In genomic region chr17:77109159-77110005, GRCh38 we compare ENCODE assay signal across 9 cellular contexts. TPM values are rescaled to one million over a fixed set of nuclear protein-coding genes. Genes with fewer than 3 reads are reported as not detected.
DNase-seq lines count a peak whose midpoint lies in the region; ATAC-seq and TF ChIP-seq lines count a peak whose summit lies in the region.
"Had no signal": no experiment of that assay in that cellular context is flagged by ENCODE, and none has a peak within 500 bp of the region (broad histone marks: within the 10 kb centered on the region; RNA-seq: fewer than 3 reads in every experiment).

No MANE protein-coding gene starts in this region.

- no peaks in the 10 kb centered on the region for H3K36me3 Mint-ChIP-seq in natural killer cell

- peaks cover 18 to 22% of the 10 kb centered on the region in 2 donors for H3K4me1 Mint-ChIP-seq in natural killer cell

- no peaks in the 10 kb centered on the region for H3K27me3 Mint-ChIP-seq in natural killer cell (ENCODE audit: low read depth in 2 of 2)

- H3K4me3 Mint-ChIP-seq in natural killer cell = no peak overlapping the region

- H3K27me3 ChIP-seq in left ventricle myocardium inferior (ENCODE audit: low read depth) = no peaks in the 10 kb centered on the region

- H3K36me3 ChIP-seq in left ventricle myocardium inferior (no peaks in the 10 kb centered on the region), urinary bladder (ENCODE audit: insufficient read depth) (no peaks in the 10 kb centered on the region)

- 70% methylated on average over 9 of the region's 9 CpGs for WGBS in urinary bladder

- H3K4me3 ChIP-seq in left ventricle myocardium inferior = no peak overlapping the region
- H3K4me3 ChIP-seq in urinary bladder (ENCODE audit: low read depth, low read length) = no peak overlapping the region

- ATAC-seq in Right ventricle myocardium superior (ENCODE audit: poor library complexity) (no peak), natural killer cell (peak in 1 of 3 donors; percentile 34), HG03520 (IDR thresholded peaks at IDR 0.05; ENCODE audit: unreplicated experiment) (no peak), HG02973 (IDR thresholded peaks at IDR 0.05; ENCODE audit: unreplicated experiment) (no peak), GM18909 (IDR thresholded peaks at IDR 0.05; ENCODE audit: poor library complexity, unreplicated experiment) (no peak)

- no peaks in the 10 kb centered on the region for H3K9me3 ChIP-seq in left ventricle myocardium inferior (replicated peaks)

- peak overlapping the region; percentile 36 to 69 for H3K27ac Mint-ChIP-seq in natural killer cell

- DNase-seq in left ventricle myocardium inferior (no peak), Right ventricle myocardium superior (no peak), caudate nucleus (lab: John Stamatoyannopoulos, UW) (no peak), natural killer cell (no peak)
- DNase-seq: activated naive CD4-positive, alpha-beta T cell had no signal

- H3K4me1 ChIP-seq in left ventricle myocardium inferior (peaks cover 68% of the 10 kb centered on the region), urinary bladder (ENCODE audit: insufficient read depth) (no peaks in the 10 kb centered on the region)

- peak overlapping the region; percentile 92 for H3K27ac ChIP-seq in left ventricle myocardium inferior (replicated peaks)
- peak overlapping the region; percentile 90 for H3K27ac ChIP-seq in caudate nucleus (ENCODE audit: low read depth, low read length)
- H3K27ac ChIP-seq in urinary bladder (ENCODE audit: low read depth) = peak overlapping the region; percentile 38

- intact Hi-C loops in left ventricle myocardium inferior (cut with micrococcal nuclease) (no loop called here), Right ventricle myocardium superior (cut with DNase I) (loop anchor here (5.0 kb wide), 1 partner anchor 33 kb away; the partner anchor contains the start of gene SEC14L1), natural killer cell (cut with micrococcal nuclease) (no loop called here)

- TF ChIP-seq CTCF in left ventricle myocardium inferior (IDR thresholded peaks at IDR 0.05; ENCODE audit: borderline replicate concordance) (no peak), natural killer cell (IDR thresholded peaks at IDR 0.05) (no peak)

- H3K9me3 Mint-ChIP-seq in natural killer cell = no peaks in the 10 kb centered on the region

RNA-seq across cellular contexts. Expression of gene SEC14L1, which starts 31.4 kb away (rescaled TPM):
- total RNA-seq in left ventricle myocardium inferior = 55.5 TPM
- 63.9 TPM for total RNA-seq in Right ventricle myocardium superior
- total RNA-seq in natural killer cell = 100 to 1,000 TPM; 129 to 160 (median 129) TPM
- 50.9 TPM for total RNA-seq in urinary bladder
- polyA plus RNA-seq in urinary bladder = 48.9 TPM

Comparison
In these comparisons a context has a peak if more than half of its experiments do, and no peak if none do; other contexts are left out.
1. H3K27ac ChIP-seq: peak in every context shown above with its lines; median percentile 92 in left ventricle myocardium inferior; 90 in caudate nucleus; 38 in urinary bladder.